In genomic region chr3:40358454-40358853, GRCh38 we compare ENCODE assay signal across 10 cellular contexts. TPM values are rescaled to one million over a fixed set of nuclear protein-coding genes. Genes with fewer than 3 reads are reported as not detected.
"Had no signal": no experiment of that assay in that cellular context is flagged by ENCODE, and none has a peak within 500 bp of the region (broad histone marks: within the 10 kb centered on the region; RNA-seq: fewer than 3 reads in every experiment).

No MANE protein-coding gene starts in this region.

- H3K27ac Mint-ChIP-seq: GM23338, H9, HFFc6 had no signal

- H3K4me1 ChIP-seq: HAP-1 had no signal

- ATAC-seq: GM23338, HCT116 had no signal

- H3K27ac ChIP-seq: GM23248 had no signal

- H3K9me3 Mint-ChIP-seq: H9, HFFc6 had no signal

- H3K9me3 ChIP-seq: HAP-1 had no signal

- DNase-seq: GOT3, H7, H9, HCEC 1CT, HFFc6 had no signal

- H3K4me3 Mint-ChIP-seq: GM23338, H9, HFFc6 had no signal

- H3K4me3 ChIP-seq: GM23248, GM23338, HAP-1 had no signal

- H3K4me1 Mint-ChIP-seq: GM23338, H9 had no signal

- H3K36me3 ChIP-seq: HAP-1 had no signal

RNA-seq across cellular contexts. Expression of gene ENTPD3, which starts 28.5 kb away (rescaled TPM):
- total RNA-seq: GM23248, H4, H7, H9, HFFc6 had no signal
- polyA plus RNA-seq: GM23248 had no signal
